Comparison of ENCODE assay signal across 8 cellular contexts in the genomic region with DNA sequence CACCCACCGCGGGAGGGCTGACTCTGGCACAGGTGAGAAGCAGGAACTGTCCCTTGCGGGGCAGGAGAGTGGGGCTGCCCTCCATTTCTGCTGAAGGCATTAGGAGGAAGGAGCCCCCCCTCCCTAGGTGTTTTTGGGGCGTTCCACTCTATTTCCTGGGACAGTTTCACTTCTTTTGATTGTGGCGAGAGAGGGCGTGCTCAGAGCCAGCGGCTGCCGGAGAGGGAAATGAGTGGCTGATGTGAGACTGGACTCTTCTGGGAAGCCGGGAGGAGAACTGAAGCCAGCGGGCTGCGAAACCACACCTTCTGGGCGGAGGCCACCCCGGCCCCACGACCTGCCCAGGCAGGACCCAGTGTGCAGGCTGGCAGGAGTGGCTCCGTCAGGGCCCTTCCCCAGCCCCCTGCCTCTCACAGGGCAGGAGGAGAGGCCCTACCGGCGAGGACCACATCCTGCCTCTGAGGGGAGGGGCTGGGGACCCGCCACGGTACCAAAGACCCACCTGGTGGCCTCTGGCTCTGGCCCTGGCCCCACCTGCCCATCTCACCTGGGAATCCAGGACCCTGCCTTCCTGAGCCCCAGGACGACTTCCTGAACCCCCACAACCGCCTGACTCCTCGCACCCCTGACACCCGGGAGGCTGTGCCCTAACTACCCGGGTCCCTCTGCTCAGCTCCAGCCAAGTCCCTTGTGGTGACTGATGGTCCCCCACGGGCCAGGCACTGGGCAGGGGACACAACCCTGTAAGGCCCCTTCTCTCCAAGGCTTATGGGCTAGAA. TPM values are rescaled to one million over a fixed set of nuclear protein-coding genes. Genes with fewer than 3 reads are reported as not detected.
DNase-seq lines count a peak whose midpoint lies in the region; ATAC-seq and TF ChIP-seq lines count a peak whose summit lies in the region.

No MANE protein-coding gene starts in this region.

- peaks cover 15% of the 10 kb centered on the region for H3K4me1 ChIP-seq in thymus (ENCODE audit: control insufficient read depth, insufficient read depth, low read length)

- peak; percentile 45 for ATAC-seq in GM21717 (IDR thresholded peaks at IDR 0.05; ENCODE audit: unreplicated experiment)

- peak overlapping the region; percentile 82 for H3K27ac ChIP-seq in thymus (ENCODE audit: low read depth)

- H3K4me3 ChIP-seq in epithelial cell of proximal tubule (ENCODE audit: low read depth, low read length) (peak overlapping the region; percentile 44), thymus (ENCODE audit: low read length) (peak overlapping the region; percentile 32)

- peak overlapping the region; percentile 62 for H3K27ac Mint-ChIP-seq in osteocyte (ENCODE audit: unreplicated experiment)

- no peaks in the 10 kb centered on the region for H3K27me3 Mint-ChIP-seq in osteocyte (ENCODE audit: unreplicated experiment)

- no peaks in the 10 kb centered on the region for H3K27me3 ChIP-seq in thymus (ENCODE audit: control insufficient read depth, insufficient read depth)

- TF ChIP-seq CTCF in epithelial cell of proximal tubule (conservative IDR thresholded peaks at IDR 0.05; ENCODE audit: low read depth, low read length) (peak; percentile 5), osteocyte (IDR thresholded peaks at IDR 0.05) (no peak)

- no peaks in the 10 kb centered on the region for H3K9me3 ChIP-seq in thymus (ENCODE audit: control insufficient read depth)

- peaks cover 61% of the 10 kb centered on the region for H3K4me1 Mint-ChIP-seq in osteocyte (ENCODE audit: unreplicated experiment)

- DNase-seq in ELF-1 (ENCODE audit: low read depth, low spot score), result peak; percentile 40
- peak; percentile 30 for DNase-seq in M059J (ENCODE audit: low read depth)
- peak; percentile 87 for DNase-seq in activated CD8-positive, alpha-beta memory T cell treated with anti-CD3 and anti-CD28 coated beads for 24 hours
- DNase-seq in epithelial cell of proximal tubule (ENCODE audit: low read depth), result no peak
- DNase-seq in osteocyte (ENCODE audit: extremely low spot score, unreplicated experiment), result no peak
- DNase-seq in amniotic stem cell (lab: John Stamatoyannopoulos, UW), result no peak

- no peak overlapping the region for H3K4me3 Mint-ChIP-seq in osteocyte (ENCODE audit: unreplicated experiment)

- WGBS in thymus, result 2% methylated on average over 25 of the region's 25 CpGs

- no peaks in the 10 kb centered on the region for H3K9me3 Mint-ChIP-seq in osteocyte (ENCODE audit: unreplicated experiment)

- H3K36me3 ChIP-seq in thymus (ENCODE audit: control insufficient read depth, insufficient read depth), result peaks cover 22% of the 10 kb centered on the region

- peaks cover 2% of the 10 kb centered on the region for H3K36me3 Mint-ChIP-seq in osteocyte (ENCODE audit: unreplicated experiment)

RNA-seq across cellular contexts. Expression of gene MPND, which starts 25.9 kb away (rescaled TPM):
- 6.3 and 9.9 TPM in 2 replicates for total RNA-seq in M059J (2014; rRNA removed; shearing (Covaris generic))
- total RNA-seq in epithelial cell of proximal tubule (3.9 and 6.3 TPM in 2 replicates), osteocyte (14.2 and 20.0 TPM in 2 replicates)
- 16.9 TPM for polyA plus RNA-seq in thymus

RNA-seq across cellular contexts. Expression of gene STAP2, which starts 30.7 kb away (rescaled TPM):
- total RNA-seq in M059J (2014; rRNA removed; shearing (Covaris generic)), result 7.9 and 13.7 TPM in 2 replicates
- 49.2 and 70.8 TPM in 2 replicates for total RNA-seq in epithelial cell of proximal tubule
- total RNA-seq in osteocyte, result 2.7 and 5.9 TPM in 2 replicates
- polyA plus RNA-seq in thymus, result 21.3 TPM

RNA-seq across cellular contexts. Expression of gene SH3GL1, which starts 31.0 kb away (rescaled TPM):
- total RNA-seq in M059J (2014; rRNA removed; shearing (Covaris generic)), result 60.5 and 99.7 TPM in 2 replicates
- total RNA-seq in epithelial cell of proximal tubule, result 66.5 and 109 TPM in 2 replicates
- total RNA-seq in osteocyte, result 105 and 115 TPM in 2 replicates
- polyA plus RNA-seq in thymus, result 40.6 TPM

RNA-seq across cellular contexts. Expression of gene CHAF1A, which starts 33.1 kb away (rescaled TPM):
- 22.8 and 38.1 TPM in 2 replicates for total RNA-seq in M059J (2014; rRNA removed; shearing (Covaris generic))
- total RNA-seq in epithelial cell of proximal tubule (36.7 and 50.2 TPM in 2 replicates), osteocyte (9.7 and 14.0 TPM in 2 replicates)
- polyA plus RNA-seq in thymus, result 3.5 TPM

Comparison
In these comparisons a context has a peak if more than half of its experiments do, and no peak if none do; other contexts are left out.
1. DNase-seq: peak in ELF-1 (single experiment), M059J (single experiment) and activated CD8-positive, alpha-beta memory T cell treated with anti-CD3 and anti-CD28 coated beads for 24 hours (single experiment); none in epithelial cell of proximal tubule (single experiment), osteocyte (single experiment) and amniotic stem cell (single experiment).